Comparison of ENCODE assay signal across 28 cellular contexts in the genomic region with DNA sequence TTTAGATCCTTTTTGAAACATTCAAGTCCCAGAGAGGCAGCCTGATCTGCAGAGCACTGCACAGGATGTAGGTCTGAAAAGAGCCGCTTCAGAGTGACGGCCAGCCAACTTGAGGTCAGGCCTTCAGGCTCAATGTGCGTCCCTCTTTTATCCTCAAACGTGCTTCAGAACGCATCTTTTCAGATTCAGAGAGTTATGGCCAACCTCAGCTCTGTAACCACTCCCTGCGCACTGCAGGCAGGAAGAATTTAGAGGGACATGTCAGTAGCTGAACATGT. TPM values are rescaled to one million over a fixed set of nuclear protein-coding genes. Genes with fewer than 3 reads are reported as not detected.
DNase-seq lines count a peak whose midpoint lies in the region; ATAC-seq and TF ChIP-seq lines count a peak whose summit lies in the region.
"Had no signal": no experiment of that assay in that cellular context is flagged by ENCODE, and none has a peak within 500 bp of the region (broad histone marks: within the 10 kb centered on the region; RNA-seq: fewer than 3 reads in every experiment).

No MANE protein-coding gene starts in this region.

- H3K4me1 Mint-ChIP-seq in nephron (peaks cover 36% of the 10 kb centered on the region), Calu3 (ENCODE audit: low read depth, unreplicated experiment) (no peaks in the 10 kb centered on the region)
- H3K4me1 Mint-ChIP-seq: IgD-negative memory B cell had no signal

- no peak overlapping the region for H3K4me3 Mint-ChIP-seq in nephron
- H3K4me3 Mint-ChIP-seq in Calu3 (ENCODE audit: low read depth, unreplicated experiment): no peak overlapping the region
- H3K4me3 Mint-ChIP-seq: CD8-positive, alpha-beta T cell; HFFc6; IgD-negative memory B cell had no signal

- no peak for ATAC-seq in HG03520 (IDR thresholded peaks at IDR 0.05; ENCODE audit: unreplicated experiment)
- ATAC-seq: A549; CD8-positive, alpha-beta T cell had no signal

- peak overlapping the region; percentile 5 to 85 (median 16) for H3K27ac Mint-ChIP-seq in nephron
- no peak overlapping the region for H3K27ac Mint-ChIP-seq in Calu3 (ENCODE audit: unreplicated experiment)
- H3K27ac Mint-ChIP-seq: CD8-positive, alpha-beta T cell; HFFc6; IgD-negative memory B cell had no signal

- H3K9me3 ChIP-seq in BLaER1 treated with 17β-estradiol and CSF1 and Interleukin-3, amounts not matched to agents 10 nM and 100 nM (replicated peaks in 1 of 11): peaks cover 0 to 19% (median 8%) of the 10 kb centered on the region in 11 experiments; a peak in 9 of 22 replicates
- H3K9me3 ChIP-seq in SJCRH30 (replicated peaks) (no peaks in the 10 kb centered on the region), sigmoid colon (no peaks in the 10 kb centered on the region)
- H3K9me3 ChIP-seq: A549, Caco-2, HAP-1, SK-N-SH had no signal

- no peak overlapping the region for H3K27ac ChIP-seq in BLaER1 treated with 17β-estradiol and CSF1 and Interleukin-3, amounts not matched to agents 10 nM and 100 nM
- H3K27ac ChIP-seq in SJCRH30 (peak overlapping the region; percentile 53), sigmoid colon (peak overlapping the region in 2 of 4 donors; percentile 15 to 51)
- H3K27ac ChIP-seq: A549, C4-2B, KMS-11, PC-9 had no signal

- BruUV-seq in Calu3 (replicated peaks; lab: Mats Ljungman, UMichigan): no TSS peak

- peak overlapping the region in 10 of 11 experiments; percentile 4 to 85 (median 66); a peak in 18 of 22 replicates for H3K4me2 ChIP-seq in BLaER1 treated with 17β-estradiol and CSF1 and Interleukin-3, amounts not matched to agents 10 nM and 100 nM
- H3K4me2 ChIP-seq: A549, KMS-11, PC-9, SK-N-SH had no signal

- no peak for TF ChIP-seq POLR2A in sigmoid colon (IDR thresholded peaks at IDR 0.05)

- H3K4me3 ChIP-seq in BLaER1 treated with 17β-estradiol and CSF1 and Interleukin-3, amounts not matched to agents 10 nM and 100 nM: no peak overlapping the region
- no peak overlapping the region for H3K4me3 ChIP-seq in SJCRH30
- H3K4me3 ChIP-seq in sigmoid colon: no peak overlapping the region
- H3K4me3 ChIP-seq: A549, HAP-1, PC-9 had no signal

- intact Hi-C loops in sigmoid colon (cut with DNase I): no loop called here
- intact Hi-C loops in Calu3 (cut with micrococcal nuclease; ENCODE audit: unreplicated experiment): no loop called here

- no peaks in the 10 kb centered on the region for H4K20me1 ChIP-seq in BLaER1 treated with 17β-estradiol and CSF1 and Interleukin-3, amounts not matched to agents 10 nM and 100 nM

- H3K36me3 ChIP-seq in BLaER1 treated with 17β-estradiol and CSF1 and Interleukin-3, amounts not matched to agents 10 nM and 100 nM: no peaks in the 10 kb centered on the region
- H3K36me3 ChIP-seq in SJCRH30 (no peaks in the 10 kb centered on the region), sigmoid colon (no peaks in the 10 kb centered on the region)
- H3K36me3 ChIP-seq: HAP-1 had no signal

- CTCF ChIA-PET in GM10248 (lab: Yijun Ruan, JAX): interaction anchor here (0.8 to 1.8 kb wide), 2 partner anchors 14 to 36 kb away, joined by 3 to 5 read pairs; no protein-coding TSS in a partner anchor
- CTCF ChIA-PET in Calu3 (lab: Charles Lee): no interaction called here

- no peak overlapping the region for H3K9ac ChIP-seq in BLaER1 treated with 17β-estradiol and CSF1 and Interleukin-3, amounts not matched to agents 10 nM and 100 nM
- H3K9ac ChIP-seq: KMS-11, SK-N-SH had no signal

- no peak for TF ChIP-seq CTCF in nephron (IDR thresholded peaks at IDR 0.05; ENCODE audit: unreplicated experiment in 3 of 3)
- no peak for TF ChIP-seq CTCF in sigmoid colon (IDR thresholded peaks at IDR 0.05)
- TF ChIP-seq CTCF in GM10248 (IDR thresholded peaks at IDR 0.05; ENCODE audit: control extremely low read depth, extremely low read depth, low read depth, missing control alignments): no peak
- TF ChIP-seq CTCF in Calu3 (IDR thresholded peaks at IDR 0.05; ENCODE audit: unreplicated experiment): no peak

- H3K27me3 ChIP-seq in BLaER1 treated with 17β-estradiol and CSF1 and Interleukin-3, amounts not matched to agents 10 nM and 100 nM: no peaks in the 10 kb centered on the region
- H3K27me3 ChIP-seq in SJCRH30 (no peaks in the 10 kb centered on the region), sigmoid colon (no peaks in the 10 kb centered on the region)

- H3K36me3 Mint-ChIP-seq in nephron (ENCODE audit: low read depth) (no peaks in the 10 kb centered on the region), Calu3 (ENCODE audit: insufficient read depth, unreplicated experiment) (no peaks in the 10 kb centered on the region)
- H3K36me3 Mint-ChIP-seq: CD8-positive, alpha-beta T cell had no signal

- H3K9me3 Mint-ChIP-seq in nephron: peaks cover 3% of the 10 kb centered on the region
- H3K9me3 Mint-ChIP-seq in Calu3 (ENCODE audit: low read depth, unreplicated experiment): peaks cover 4% of the 10 kb centered on the region
- H3K9me3 Mint-ChIP-seq: CD8-positive, alpha-beta T cell; HFFc6 had no signal

- peaks cover 0 to 17% (median 13%) of the 10 kb centered on the region in 10 experiments; a peak in 16 of 20 replicates for H3K4me1 ChIP-seq in BLaER1 treated with 17β-estradiol and CSF1 and Interleukin-3, amounts not matched to agents 10 nM and 100 nM
- H3K4me1 ChIP-seq in SJCRH30 (peaks cover 40% of the 10 kb centered on the region), sigmoid colon (peaks cover 0 to 7% (median 0%) of the 10 kb centered on the region in 4 donors)
- H3K4me1 ChIP-seq: A549, Caco-2, HAP-1 had no signal

- WGBS in sigmoid colon, 2 donors: 88 to 91% methylated on average over 6 of the region's 6 CpGs

- no peak for DNase-seq in SJCRH30
- peak; percentile 69 for DNase-seq in sigmoid colon
- DNase-seq in GM10248 (ENCODE audit: extremely low spot score): no peak
- DNase-seq in Calu3: no peak
- DNase-seq: AML-193; Caco-2; CD8-positive, alpha-beta T cell; DMS 273 treated with DMSO at 0.1 percent for 48 hours; DMS79 treated with DMSO at 0.1 percent for 48 hours; HFFc6; MM.1S; NCI-H1694; NCI-H2081; NCI-H2227 treated with DMSO at 0.1 percent for 48 hours; NCI-H526 treated with DMSO at 0.1 percent for 48 hours; RPMI8226; SHP77 treated with DMSO at 0.1 percent for 48 hours; SK-N-SH; SW 1271 had no signal

- no peak for TF ChIP-seq EP300 in sigmoid colon (IDR thresholded peaks at IDR 0.05)

- H3K27me3 Mint-ChIP-seq in nephron (ENCODE audit: low read depth) (no peaks in the 10 kb centered on the region), Calu3 (ENCODE audit: unreplicated experiment) (peaks cover 23% of the 10 kb centered on the region)

- POLR2A ChIA-PET in GM10248 (lab: Yijun Ruan, JAX): no interaction called here

RNA-seq across cellular contexts. Expression of gene NPL, which starts 36.8 kb away (rescaled TPM):
- total RNA-seq in SJCRH30 (2014; rRNA removed; shearing (Covaris generic)): 1.7 and 3.1 TPM in 2 replicates
- total RNA-seq in sigmoid colon (10 to 100 TPM in 2 of 4 donors, 1 to 10 TPM in 2; 7.2 to 13.0 (median 11.1) TPM), Calu3 (2022) (5.0 and 6.9 TPM in 2 replicates)
- 10 to 100 TPM in 2 of 3 donors, 1 to 10 TPM in 1; 9.2 to 19.9 (median 12.6) TPM for polyA plus RNA-seq in sigmoid colon
